ENCODE assay signal across 8 cellular contexts in genomic region chr6:117346142-117346930, GRCh38.
A peak's percentile ranks its signal among the peaks of the same experiment; 100 is the strongest.
DNase-seq lines count a peak whose midpoint lies in the region; ATAC-seq, FAIRE-seq and TF ChIP-seq lines count a peak whose summit lies in the region.

No MANE protein-coding gene starts in this region.

- H3K4me3 Mint-ChIP-seq in CD4-positive, alpha-beta T cell: no peak overlapping the region
- H3K4me3 Mint-ChIP-seq in HFFc6 (peak overlapping the region; percentile 76; the same call in 1 of the 2 replicates), T-helper 17 cell (no peak overlapping the region)
- H3K4me3 Mint-ChIP-seq in stimulated activated naive B cell treated with anti-CD40 and anti-IgM and Interleukin-4, amounts not matched to agents 10 μg/mL and 1 μg/mL and 100 μg/mL, for 72 hours: no peak overlapping the region
- H3K4me3 Mint-ChIP-seq in activated naive CD4-positive, alpha-beta T cell treated with anti-CD3 and anti-CD28 coated beads for 36 hours: no peak overlapping the region

- no peaks in the 10 kb centered on the region for H3K4me1 ChIP-seq in skeletal muscle tissue (ENCODE audit: control insufficient read depth in 3 of 3, insufficient read depth in 3 of 3, low read length in 3 of 3)

- no peaks in the 10 kb centered on the region for H3K9me3 ChIP-seq in CD4-positive, alpha-beta T cell (ENCODE audit: control insufficient read depth, low read length)
- H3K9me3 ChIP-seq in skeletal muscle tissue (ENCODE audit: control insufficient read depth in 3 of 3, low read length in 3 of 3): no peaks in the 10 kb centered on the region
- no peaks in the 10 kb centered on the region for H3K9me3 ChIP-seq in T-helper 17 cell (ENCODE audit: control insufficient read depth, low read length, poor library complexity, severe bottlenecking)

- no peak for DNase-seq in CD4-positive, alpha-beta T cell
- DNase-seq in HFFc6 (peak; percentile 41), RCC 7860 (ENCODE audit: low spot score) (peak; percentile 39), fibroblast of pulmonary artery (ENCODE audit: low read depth) (peak; percentile 47), T-helper 17 cell (no peak)
- DNase-seq in stimulated activated naive B cell treated with anti-CD40 and anti-IgM and Interleukin-4, amounts not matched to agents 10 μg/mL and 1 μg/mL and 100 μg/mL, for 72 hours: no peak
- no peak for DNase-seq in activated naive CD4-positive, alpha-beta T cell treated with anti-CD3 and anti-CD28 coated beads for 36 hours

- H3K27ac Mint-ChIP-seq in CD4-positive, alpha-beta T cell: no peak overlapping the region
- H3K27ac Mint-ChIP-seq in HFFc6 (no peak overlapping the region; the same call in 1 of the 2 replicates), T-helper 17 cell (no peak overlapping the region)
- H3K27ac Mint-ChIP-seq in stimulated activated naive B cell treated with anti-CD40 and anti-IgM and Interleukin-4, amounts not matched to agents 10 μg/mL and 1 μg/mL and 100 μg/mL, for 72 hours: no peak overlapping the region
- no peak overlapping the region for H3K27ac Mint-ChIP-seq in activated naive CD4-positive, alpha-beta T cell treated with anti-CD3 and anti-CD28 coated beads for 36 hours

- peak; percentile 65 for TF ChIP-seq CTCF in CD4-positive, alpha-beta T cell (IDR thresholded peaks at IDR 0.05)
- TF ChIP-seq CTCF in HFFc6 (IDR thresholded peaks at IDR 0.05): peak; percentile 85
- peak; percentile 38 for TF ChIP-seq CTCF in fibroblast of pulmonary artery (IDR thresholded peaks at IDR 0.05; ENCODE audit: low read length, missing control alignments)

- ATAC-seq in CD4-positive, alpha-beta T cell (ENCODE audit: poor library complexity): no peak
- ATAC-seq in T-helper 17 cell: no peak
- ATAC-seq in stimulated activated naive B cell treated with anti-CD40 and anti-IgM and Interleukin-4, amounts not matched to agents 10 μg/mL and 1 μg/mL and 100 μg/mL, for 72 hours (replicated peaks): no peak

- no peaks in the 10 kb centered on the region for H3K36me3 ChIP-seq in skeletal muscle tissue (ENCODE audit: control insufficient read depth in 3 of 3, insufficient read depth in 3 of 3, low read length in 3 of 3)

- H3K27me3 ChIP-seq in CD4-positive, alpha-beta T cell (ENCODE audit: control insufficient read depth, insufficient read depth, low read length): peaks cover 4% of the 10 kb centered on the region
- H3K27me3 ChIP-seq in skeletal muscle tissue (ENCODE audit: control insufficient read depth in 3 of 3, insufficient read depth in 3 of 3, low read length in 3 of 3): no peaks in the 10 kb centered on the region

- POLR2A ChIA-PET in CD4-positive, alpha-beta T cell (lab: Charles Lee): no interaction called here

- no peaks in the 10 kb centered on the region for H3K4me1 Mint-ChIP-seq in CD4-positive, alpha-beta T cell (ENCODE audit: low read depth)
- H3K4me1 Mint-ChIP-seq in HFFc6 (ENCODE audit: low read depth) (peaks cover 8% of the 10 kb centered on the region; the same call in 1 of the 2 replicates), T-helper 17 cell (peaks cover 5% of the 10 kb centered on the region)
- H3K4me1 Mint-ChIP-seq in stimulated activated naive B cell treated with anti-CD40 and anti-IgM and Interleukin-4, amounts not matched to agents 10 μg/mL and 1 μg/mL and 100 μg/mL, for 72 hours: no peaks in the 10 kb centered on the region
- no peaks in the 10 kb centered on the region for H3K4me1 Mint-ChIP-seq in activated naive CD4-positive, alpha-beta T cell treated with anti-CD3 and anti-CD28 coated beads for 36 hours (ENCODE audit: low read depth)

- peak; percentile 83 for FAIRE-seq in RCC 7860 (lab: Jason Lieb, UNC)

- no peaks in the 10 kb centered on the region for H3K9me3 Mint-ChIP-seq in CD4-positive, alpha-beta T cell
- no peaks in the 10 kb centered on the region for H3K9me3 Mint-ChIP-seq in HFFc6
- no peaks in the 10 kb centered on the region for H3K9me3 Mint-ChIP-seq in stimulated activated naive B cell treated with anti-CD40 and anti-IgM and Interleukin-4, amounts not matched to agents 10 μg/mL and 1 μg/mL and 100 μg/mL, for 72 hours
- H3K9me3 Mint-ChIP-seq in activated naive CD4-positive, alpha-beta T cell treated with anti-CD3 and anti-CD28 coated beads for 36 hours: no peaks in the 10 kb centered on the region

- H3K27ac ChIP-seq in CD4-positive, alpha-beta T cell (ENCODE audit: low read depth, low read length): no peak overlapping the region
- no peak overlapping the region for H3K27ac ChIP-seq in skeletal muscle tissue (ENCODE audit: low read depth, low read length)

- H3K27me3 Mint-ChIP-seq in CD4-positive, alpha-beta T cell: peaks cover 4% of the 10 kb centered on the region
- 0 out of 2 replicates have a peak, but pooled peaks cover 4% of the 10 kb centered on the region for H3K27me3 Mint-ChIP-seq in HFFc6 (ENCODE audit: insufficient read depth)
- peaks cover 41% of the 10 kb centered on the region for H3K27me3 Mint-ChIP-seq in T-helper 17 cell
- H3K27me3 Mint-ChIP-seq in stimulated activated naive B cell treated with anti-CD40 and anti-IgM and Interleukin-4, amounts not matched to agents 10 μg/mL and 1 μg/mL and 100 μg/mL, for 72 hours: peaks cover 10 to 26% of the 10 kb centered on the region in 2 donors
- H3K27me3 Mint-ChIP-seq in activated naive CD4-positive, alpha-beta T cell treated with anti-CD3 and anti-CD28 coated beads for 36 hours (ENCODE audit: low read depth): peaks cover 3% of the 10 kb centered on the region

- H3K4me3 ChIP-seq in fibroblast of pulmonary artery (replicated peaks; ENCODE audit: low read depth, low read length) (no peak overlapping the region), skeletal muscle tissue (ENCODE audit: low read length in 3 of 3) (peak overlapping the region in 1 of 3 donors; percentile 25)

- no peaks in the 10 kb centered on the region for H3K36me3 Mint-ChIP-seq in CD4-positive, alpha-beta T cell (ENCODE audit: low read depth)
- no peaks in the 10 kb centered on the region for H3K36me3 Mint-ChIP-seq in HFFc6 (ENCODE audit: low read depth)
- no peaks in the 10 kb centered on the region for H3K36me3 Mint-ChIP-seq in T-helper 17 cell (ENCODE audit: low read depth)
- H3K36me3 Mint-ChIP-seq in stimulated activated naive B cell treated with anti-CD40 and anti-IgM and Interleukin-4, amounts not matched to agents 10 μg/mL and 1 μg/mL and 100 μg/mL, for 72 hours: no peaks in the 10 kb centered on the region
- H3K36me3 Mint-ChIP-seq in activated naive CD4-positive, alpha-beta T cell treated with anti-CD3 and anti-CD28 coated beads for 36 hours (ENCODE audit: low read depth): no peaks in the 10 kb centered on the region

- CTCF ChIA-PET in CD4-positive, alpha-beta T cell (lab: Charles Lee): no interaction called here
- CTCF ChIA-PET in activated naive CD4-positive, alpha-beta T cell treated with anti-CD3 and anti-CD28 coated beads for 36 hours (lab: Charles Lee): interaction anchor here (0.6 to 1.1 kb wide), 3 partner anchors 84 to 260 kb away, joined by 3 read pairs; no protein-coding TSS in a partner anchor

- H3K9ac ChIP-seq in skeletal muscle tissue (ENCODE audit: low read depth in 1 of 3, low read length in 3 of 3): peak overlapping the region; percentile 4 to 38 (median 12)

- intact Hi-C loops in CD4-positive, alpha-beta T cell (cut with DNase I, micrococcal nuclease): loop anchor here (2.0 to 10.0 kb wide), 6 partner anchors 210 to 1768 kb away; partner anchors contain the start of gene NUS1 (in 1 of the 2)
- intact Hi-C loops in activated naive CD4-positive, alpha-beta T cell treated with anti-CD3 and anti-CD28 coated beads for 36 hours (cut with micrococcal nuclease): loop anchor here (1.0 to 10.0 kb wide), 6 partner anchors 102 to 928 kb away; partner anchors contain the start of gene SLC35F1

Comparison
In these comparisons a context has a peak if more than half of its experiments do, and no peak if none do; other contexts are left out.
1. DNase-seq: peak in HFFc6 (single experiment), RCC 7860 (single experiment) and fibroblast of pulmonary artery (single experiment); none in CD4-positive, alpha-beta T cell (0 of 10), T-helper 17 cell (0 of 3), stimulated activated naive B cell treated with anti-CD40 and anti-IgM and Interleukin-4, amounts not matched to agents 10 μg/mL and 1 μg/mL and 100 μg/mL, for 72 hours (single experiment) and activated naive CD4-positive, alpha-beta T cell treated with anti-CD3 and anti-CD28 coated beads for 36 hours (single experiment).
2. Peak in every context shown above with its lines, with median percentiles within 50 percentile points of each other: CTCF ChIP-seq.